In genomic region chr2:152598975-152599724, GRCh38 we compare ENCODE assay signal across 20 cellular contexts.
DNase-seq lines count a peak whose midpoint lies in the region; ATAC-seq and TF ChIP-seq lines count a peak whose summit lies in the region.
"Had no signal": no experiment of that assay in that cellular context is flagged by ENCODE, and none has a peak within 500 bp of the region (broad histone marks: within the 10 kb centered on the region; RNA-seq: fewer than 3 reads in every experiment).

No MANE protein-coding gene starts in this region.

- H3K27me3 ChIP-seq in dorsolateral prefrontal cortex (no peaks in the 10 kb centered on the region), psoas muscle (ENCODE audit: insufficient read depth in 3 of 3, low read length in 2 of 3) (no peaks in the 10 kb centered on the region), Caco-2 (replicated peaks; ENCODE audit: control insufficient read depth, insufficient read depth, low read length) (no peaks in the 10 kb centered on the region)
- H3K27me3 ChIP-seq: body of pancreas had no signal

- no peaks in the 10 kb centered on the region for H3K9me3 Mint-ChIP-seq in Caco-2 (ENCODE audit: unreplicated experiment)
- H3K9me3 Mint-ChIP-seq: IgD-negative memory B cell had no signal

- peaks cover 12% of the 10 kb centered on the region for H3K36me3 Mint-ChIP-seq in Caco-2 (ENCODE audit: insufficient read depth, unreplicated experiment)
- H3K36me3 Mint-ChIP-seq: IgD-negative memory B cell had no signal

- POLR2A ChIA-PET in Caco-2 (lab: Charles Lee) = no interaction called here

- peaks cover 23% of the 10 kb centered on the region for H3K4me1 ChIP-seq in psoas muscle
- H3K4me1 ChIP-seq in Caco-2 = no peaks in the 10 kb centered on the region
- peaks cover 3% of the 10 kb centered on the region for H3K4me1 ChIP-seq in mucosa of descending colon (ENCODE audit: low read depth)
- H3K4me1 ChIP-seq: body of pancreas, SJSA1 had no signal

- H3K27ac Mint-ChIP-seq in Caco-2 (ENCODE audit: unreplicated experiment) = no peak overlapping the region
- H3K27ac Mint-ChIP-seq: IgD-negative memory B cell had no signal

- WGBS in psoas muscle, 3 donors = 81 to 95% (median 83%) methylated on average over 9 of the region's 9 CpGs

- no peak for TF ChIP-seq CTCF in dorsolateral prefrontal cortex (IDR thresholded peaks at IDR 0.05 in 54 of 56, conservative IDR thresholded peaks at IDR 0.05 in 2 of 56; ENCODE audit: low read depth in 1 of 56, partially characterized antibody in 56 of 56)
- TF ChIP-seq CTCF in psoas muscle (IDR thresholded peaks at IDR 0.05) = no peak
- TF ChIP-seq CTCF in Caco-2 (IDR thresholded peaks at IDR 0.05; ENCODE audit: insufficient read depth in 1 of 2, low read depth in 1 of 2, low read length in 1 of 2, severe bottlenecking in 1 of 2, unreplicated experiment in 1 of 2) = no peak
- TF ChIP-seq CTCF in mucosa of descending colon (IDR thresholded peaks at IDR 0.05) = no peak

- intact Hi-C loops in dorsolateral prefrontal cortex (cut with DNase I) = no loop called here
- intact Hi-C loops in psoas muscle (cut with DNase I) = no loop called here
- intact Hi-C loops in Caco-2 (cut with micrococcal nuclease; ENCODE audit: unreplicated experiment) = no loop called here
- intact Hi-C loops in mucosa of descending colon (cut with DNase I, micrococcal nuclease) = no loop called here

- H3K27me3 Mint-ChIP-seq in Caco-2 (ENCODE audit: insufficient read depth, unreplicated experiment) = no peaks in the 10 kb centered on the region
- H3K27me3 Mint-ChIP-seq: IgD-negative memory B cell had no signal

- CTCF ChIA-PET in Caco-2 (lab: Charles Lee) = interaction anchor here (0.6 kb wide), 1 partner anchor 494 kb away, joined by 9 read pairs; no protein-coding TSS in a partner anchor

- no peak overlapping the region for H3K4me3 Mint-ChIP-seq in Caco-2 (ENCODE audit: unreplicated experiment)
- H3K4me3 Mint-ChIP-seq: IgD-negative memory B cell had no signal

- peak overlapping the region in 50 of 59 donors; percentile 4 to 86 (median 64) for H3K27ac ChIP-seq in dorsolateral prefrontal cortex
- H3K27ac ChIP-seq in psoas muscle = peak overlapping the region; percentile 52
- H3K27ac ChIP-seq: body of pancreas, epithelial cell of prostate, SJSA1 had no signal

- ATAC-seq in psoas muscle = no peak
- ATAC-seq in GM21528 (IDR thresholded peaks at IDR 0.05; ENCODE audit: low FRiP score, unreplicated experiment) = no peak
- no peak for ATAC-seq in mucosa of descending colon
- ATAC-seq: body of pancreas had no signal

- H3K36me3 ChIP-seq in psoas muscle (ENCODE audit: insufficient read depth in 1 of 2, low read depth in 1 of 2) = peaks cover 0 to 3% of the 10 kb centered on the region in 2 donors
- no peaks in the 10 kb centered on the region for H3K36me3 ChIP-seq in Caco-2 (ENCODE audit: control insufficient read depth, insufficient read depth, low read length)
- H3K36me3 ChIP-seq in mucosa of descending colon (ENCODE audit: low read depth) = no peaks in the 10 kb centered on the region
- H3K36me3 ChIP-seq: SJSA1 had no signal

- peak; percentile 47 for DNase-seq in EH (ENCODE audit: low read depth)
- peak; percentile 64 for DNase-seq in LHCN-M2 (ENCODE audit: low read depth)
- no peak for DNase-seq in dorsolateral prefrontal cortex
- DNase-seq in psoas muscle = no peak
- no peak for DNase-seq in Caco-2
- DNase-seq in NK-92 treated with Interleukin-12 subunit alpha and Interleukin-12 subunit beta, amount 100 ng/mL, for 24 hours (lab: John Stamatoyannopoulos, UW) = no peak
- no peak for DNase-seq in mucosa of descending colon
- DNase-seq: activated CD4-positive, alpha-beta T cell treated with anti-CD3 and anti-CD28 coated beads, Interleukin-2, amount 50 U/mL, for 4 hours; activated naive CD4-positive, alpha-beta T cell treated with Interleukin-2 at 50 U/mL for 16 hours; body of pancreas; kidney glomerular epithelial cell; NCI-H1105; NCI-H2029 treated with DMSO at 0.1 percent for 48 hours; NCI-H226; stimulated activated CD4-positive, alpha-beta T cell treated with anti-CD3 and anti-CD28 coated beads, Interleukin-15, amount 100 ng/mL, for 24 hours; stimulated activated naive CD4-positive, alpha-beta T cell treated with Interleukin-2 at 50 U/mL for 16 hours had no signal

- H3K9me3 ChIP-seq in psoas muscle (no peaks in the 10 kb centered on the region), Caco-2 (no peaks in the 10 kb centered on the region), mucosa of descending colon (no peaks in the 10 kb centered on the region)
- H3K9me3 ChIP-seq: body of pancreas, SJSA1 had no signal

- BruUV-seq in Caco-2 (replicated peaks; lab: Mats Ljungman, UMichigan) = no TSS peak

- H3K4me3 ChIP-seq in dorsolateral prefrontal cortex (no peak overlapping the region), psoas muscle (no peak overlapping the region), Caco-2 (ENCODE audit: low read depth, low read length) (no peak overlapping the region), mucosa of descending colon (no peak overlapping the region)
- H3K4me3 ChIP-seq: body of pancreas, SJSA1 had no signal

- H3K4me1 Mint-ChIP-seq in Caco-2 (ENCODE audit: low read depth, unreplicated experiment) = peaks cover 6% of the 10 kb centered on the region

Comparison
In these comparisons a context has a peak if more than half of its experiments do, and no peak if none do; other contexts are left out.
1. DNase-seq: peak in EH (single experiment) and LHCN-M2 (single experiment); none in dorsolateral prefrontal cortex (0 of 10), psoas muscle (0 of 2), Caco-2 (0 of 2), NK-92 treated with Interleukin-12 subunit alpha and Interleukin-12 subunit beta, amount 100 ng/mL, for 24 hours (single experiment) and mucosa of descending colon (0 of 3).